8 cellular contexts compared by ENCODE assay signal in the genomic region with DNA sequence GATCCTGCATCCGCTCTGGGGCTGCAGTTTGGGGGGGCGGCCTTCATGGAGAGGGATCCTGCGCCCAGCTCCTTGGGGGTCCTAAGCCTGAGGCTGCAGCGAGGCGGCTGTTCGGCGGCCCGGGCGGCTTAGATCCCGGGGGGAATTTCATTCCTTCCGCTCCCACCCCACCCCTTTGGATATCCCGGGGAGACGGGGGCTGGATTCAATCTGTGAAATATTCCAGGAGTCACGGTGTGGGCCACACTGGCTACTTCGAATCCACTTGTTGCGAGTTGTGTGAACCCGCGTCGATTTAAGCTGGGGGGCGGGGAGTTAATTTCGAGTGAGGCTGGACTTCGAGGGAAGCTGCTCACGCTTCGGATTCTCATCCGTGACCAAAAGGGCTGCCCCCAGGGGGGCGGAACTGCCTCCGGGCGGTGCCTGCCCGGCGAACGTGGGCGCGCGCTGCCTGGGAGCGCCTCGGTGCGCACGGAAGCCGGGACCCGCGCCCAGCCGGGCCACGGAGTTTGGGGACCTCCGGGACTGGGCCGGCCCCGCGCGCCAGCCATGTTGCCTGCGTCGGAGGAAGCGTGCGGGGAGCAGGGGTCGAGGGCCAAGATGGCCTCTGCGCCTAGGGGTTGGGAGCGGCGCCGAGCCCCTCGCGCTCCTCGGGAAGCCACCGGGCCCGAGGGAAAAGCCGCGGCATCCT. TPM values are rescaled to one million over a fixed set of nuclear protein-coding genes. Genes with fewer than 3 reads are reported as not detected.
DNase-seq lines count a peak whose midpoint lies in the region; ATAC-seq and TF ChIP-seq lines count a peak whose summit lies in the region.

No MANE protein-coding gene starts in this region.

- intact Hi-C loops in CD4-positive, alpha-beta T cell (cut with DNase I, micrococcal nuclease), result no loop called here
- intact Hi-C loops in tibial artery (cut with DNase I; ENCODE audit: low total_unique reads), result no loop called here

- POLR2A ChIA-PET in CD4-positive, alpha-beta T cell (lab: Charles Lee), result no interaction called here

- DNase-seq in CD4-positive, alpha-beta T cell, result no peak
- peak; percentile 79 to 80 for DNase-seq in SJCRH30
- peak; percentile 77 for DNase-seq in ecto neural progenitor cell (ENCODE audit: low spot score)
- peak; percentile 64 for DNase-seq in mesendoderm
- DNase-seq in tibial artery, result no peak
- DNase-seq in OCI-M2 (lab: John Stamatoyannopoulos, UW; ENCODE audit: unreplicated experiment), result no peak

- no peak overlapping the region for H2BK15ac ChIP-seq in mesendoderm (replicated peaks; ENCODE audit: low read depth)

- ATAC-seq in CD4-positive, alpha-beta T cell (ENCODE audit: poor library complexity), result no peak
- ATAC-seq in GM21360 (IDR thresholded peaks at IDR 0.05; ENCODE audit: unreplicated experiment) (peak; percentile 50), GM18505 (IDR thresholded peaks at IDR 0.05; ENCODE audit: unreplicated experiment) (no peak)

- peak overlapping the region; percentile 11 for H3K18ac ChIP-seq in mesendoderm (ENCODE audit: low read length)

- no peak overlapping the region for H3K23ac ChIP-seq in mesendoderm (ENCODE audit: low read length)

- CTCF ChIA-PET in CD4-positive, alpha-beta T cell (lab: Charles Lee), result interaction anchor here (0.6 kb wide), 1 partner anchor 339 kb away, joined by 5 read pairs; no protein-coding TSS in a partner anchor

- H3K4me1 ChIP-seq in SJCRH30 (peaks cover 13% of the 10 kb centered on the region), mesendoderm (ENCODE audit: control insufficient read depth, low read depth, low read length) (peaks cover 2% of the 10 kb centered on the region), tibial artery (peaks cover 0 to 26% (median 24%) of the 10 kb centered on the region in 4 donors)

- WGBS in mesendoderm (ENCODE audit: extremely low coverage, insufficient coverage, low lambda C conversion rate), result no CpG with 5 or more reads among the region's 64 CpGs

- H3K56ac ChIP-seq in mesendoderm (ENCODE audit: low read length), result peak overlapping the region; percentile 92

- no peak overlapping the region for H4K8ac ChIP-seq in mesendoderm (ENCODE audit: low read depth, low read length)

- peaks cover 3% of the 10 kb centered on the region for H3K79me1 ChIP-seq in mesendoderm (ENCODE audit: low read length)

- peak overlapping the region; percentile 25 for H3K4me3 Mint-ChIP-seq in CD4-positive, alpha-beta T cell

- H3K27me3 Mint-ChIP-seq in CD4-positive, alpha-beta T cell, result peaks cover 69% of the 10 kb centered on the region

- no peak for TF ChIP-seq CTCF in CD4-positive, alpha-beta T cell (IDR thresholded peaks at IDR 0.05)
- no peak for TF ChIP-seq CTCF in tibial artery (IDR thresholded peaks at IDR 0.05)

- no peak overlapping the region for H3K27ac Mint-ChIP-seq in CD4-positive, alpha-beta T cell

- peak overlapping the region; percentile 80 for H3K4me3 ChIP-seq in SJCRH30
- H3K4me3 ChIP-seq in mesendoderm (ENCODE audit: low read length), result peak overlapping the region; percentile 75
- H3K4me3 ChIP-seq in tibial artery, result peak overlapping the region; percentile 43 to 53

- TF ChIP-seq POLR2A in GM18505 (IDR thresholded peaks at IDR 0.05; ENCODE audit: borderline replicate concordance, extremely low read depth, insufficient read depth, insufficient read length), result no peak

- no peak overlapping the region for H4K5ac ChIP-seq in mesendoderm (ENCODE audit: low read length)

- H2BK120ac ChIP-seq in mesendoderm (ENCODE audit: low read depth, low read length), result no peak overlapping the region

- H2AK5ac ChIP-seq in mesendoderm (ENCODE audit: low read length), result no peak overlapping the region

- H3K4ac ChIP-seq in mesendoderm (ENCODE audit: low read depth, low read length), result no peak overlapping the region

- no peak overlapping the region for H3K27ac ChIP-seq in CD4-positive, alpha-beta T cell (ENCODE audit: low read depth, low read length)
- H3K27ac ChIP-seq in SJCRH30 (peak overlapping the region; percentile 79), mesendoderm (ENCODE audit: low read depth, low read length) (peak overlapping the region; percentile 84), tibial artery (no peak overlapping the region)

- no peaks in the 10 kb centered on the region for H3K4me1 Mint-ChIP-seq in CD4-positive, alpha-beta T cell (ENCODE audit: low read depth)

- no peak overlapping the region for H2BK5ac ChIP-seq in mesendoderm (ENCODE audit: low read length)

- peaks cover 27% of the 10 kb centered on the region for H3K79me2 ChIP-seq in mesendoderm (ENCODE audit: control insufficient read depth, insufficient read depth, low read length)

- no peaks in the 10 kb centered on the region for H3K9me3 ChIP-seq in CD4-positive, alpha-beta T cell (ENCODE audit: control insufficient read depth, low read length)
- no peaks in the 10 kb centered on the region for H3K9me3 ChIP-seq in SJCRH30 (replicated peaks)
- H3K9me3 ChIP-seq in tibial artery, result no peaks in the 10 kb centered on the region

- peaks cover 52% of the 10 kb centered on the region for H3K27me3 ChIP-seq in CD4-positive, alpha-beta T cell (ENCODE audit: control insufficient read depth, insufficient read depth, low read length)
- H3K27me3 ChIP-seq in SJCRH30 (no peaks in the 10 kb centered on the region), mesendoderm (ENCODE audit: insufficient read depth, low read length, poor library complexity) (no peaks in the 10 kb centered on the region), tibial artery (peaks cover 0 to 42% of the 10 kb centered on the region in 2 donors)

- peak overlapping the region; percentile 86 for H3K4me2 ChIP-seq in mesendoderm (ENCODE audit: low read length)

- H3K9me3 Mint-ChIP-seq in CD4-positive, alpha-beta T cell, result no peaks in the 10 kb centered on the region

- H3K36me3 Mint-ChIP-seq in CD4-positive, alpha-beta T cell (ENCODE audit: low read depth), result no peaks in the 10 kb centered on the region

- H3K36me3 ChIP-seq in SJCRH30, result no peaks in the 10 kb centered on the region
- H3K36me3 ChIP-seq in mesendoderm (ENCODE audit: control insufficient read depth, insufficient read depth, low read length), result no peaks in the 10 kb centered on the region
- H3K36me3 ChIP-seq in tibial artery, result no peaks in the 10 kb centered on the region

- peak overlapping the region; percentile 82 for H3K9ac ChIP-seq in mesendoderm (ENCODE audit: low read length)

RNA-seq across cellular contexts. Expression of gene OCLN, which starts 0.8 kb away (rescaled TPM):
- 1 to 10 TPM; 5.5 to 6.8 TPM for total RNA-seq in CD4-positive, alpha-beta T cell
- 36.1 and 36.6 TPM in 2 replicates for total RNA-seq in SJCRH30 (2014; rRNA removed; shearing (Covaris generic))
- polyA plus RNA-seq in mesendoderm (2013, experiment 1 of 2), result 27.0 TPM
- 28.7 TPM for polyA plus RNA-seq in mesendoderm (2013, experiment 2 of 2)

Comparison
In these comparisons a context has a peak if more than half of its experiments do, and no peak if none do; other contexts are left out.
1. DNase-seq: peak in SJCRH30 (2 of 2), ecto neural progenitor cell (single experiment) and mesendoderm (single experiment); none in CD4-positive, alpha-beta T cell (0 of 10), tibial artery (0 of 2) and OCI-M2 (single experiment).
2. H3K27ac ChIP-seq: peak in SJCRH30 (single experiment) and mesendoderm (single experiment); none in CD4-positive, alpha-beta T cell (single experiment) and tibial artery (0 of 2).
3. Peak in every context shown above with its lines, with median percentiles within 50 percentile points of each other: H3K4me3 ChIP-seq.